16 cellular contexts compared by ENCODE assay signal in the genomic region with DNA sequence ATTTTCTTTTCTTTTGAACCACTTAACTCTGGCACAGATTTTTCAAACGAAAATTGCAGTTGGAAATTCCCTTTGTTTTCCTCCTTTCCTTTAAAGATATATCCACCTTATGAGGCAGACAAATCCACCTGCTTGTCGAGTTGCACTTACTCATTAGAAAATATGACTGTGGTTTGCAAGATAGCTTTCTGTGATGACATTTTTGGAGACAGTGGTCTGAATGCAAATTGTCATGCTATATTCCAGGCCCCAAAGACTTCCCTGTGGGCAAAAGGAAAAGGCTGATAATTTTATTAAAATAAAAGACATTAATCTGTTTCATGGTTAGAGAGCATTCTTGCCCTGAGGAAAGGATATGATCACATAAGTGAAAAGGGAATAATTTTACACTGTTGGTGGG.
DNase-seq lines count a peak whose midpoint lies in the region; ATAC-seq and TF ChIP-seq lines count a peak whose summit lies in the region.
"Had no signal": no experiment of that assay in that cellular context is flagged by ENCODE, and none has a peak within 500 bp of the region (broad histone marks: within the 10 kb centered on the region; RNA-seq: fewer than 3 reads in every experiment).

No MANE protein-coding gene starts in this region.

- H3K27me3 Mint-ChIP-seq in CD14-positive monocyte (ENCODE audit: low read depth in 3 of 3) = no peaks in the 10 kb centered on the region

- no peak overlapping the region for H3K4me3 Mint-ChIP-seq in CD14-positive monocyte
- H3K4me3 Mint-ChIP-seq: CD8-positive, alpha-beta T cell had no signal

- in situ Hi-C loops in brain microvascular endothelial cell (cut with HindIII; ENCODE audit: low pct_ligation_motif_present, low sequenced_read_pairs) = no loop called here

- peaks cover 72% of the 10 kb centered on the region for H3K4me1 ChIP-seq in ACC112 (ENCODE audit: control insufficient read depth, insufficient read depth, low read length, unreplicated experiment)
- H3K4me1 ChIP-seq: BLaER1 had no signal

- intact Hi-C loops in CD14-positive monocyte (cut with micrococcal nuclease) = loop anchor here in 1 of 2 donors (10.0 kb wide), 1 partner anchor 185 kb away; no protein-coding TSS in a partner anchor

- H3K4me1 Mint-ChIP-seq in CD14-positive monocyte = peaks cover 21% of the 10 kb centered on the region

- TF ChIP-seq CTCF in brain microvascular endothelial cell (IDR thresholded peaks at IDR 0.05; ENCODE audit: low read depth, low read length, missing control alignments) = no peak
- no peak for TF ChIP-seq CTCF in CD14-positive monocyte (IDR thresholded peaks at IDR 0.05)

- no peaks in the 10 kb centered on the region for H3K27me3 ChIP-seq in ACC112 (ENCODE audit: insufficient read depth, low read length)
- no peaks in the 10 kb centered on the region for H3K27me3 ChIP-seq in brain microvascular endothelial cell (replicated peaks)
- H3K27me3 ChIP-seq: BLaER1 had no signal

- peak overlapping the region; percentile 99 for H3K27ac ChIP-seq in ACC112 (ENCODE audit: low read depth, low read length)
- H3K27ac ChIP-seq in brain microvascular endothelial cell = peak overlapping the region; percentile 96
- H3K27ac ChIP-seq: BLaER1 had no signal

- H3K9me3 Mint-ChIP-seq in CD14-positive monocyte = no peaks in the 10 kb centered on the region
- H3K9me3 Mint-ChIP-seq: CD8-positive, alpha-beta T cell had no signal

- H3K36me3 ChIP-seq in ACC112 (ENCODE audit: insufficient read depth, low read length) (no peaks in the 10 kb centered on the region), brain microvascular endothelial cell (replicated peaks) (no peaks in the 10 kb centered on the region)
- H3K36me3 ChIP-seq: BLaER1 had no signal

- peak; percentile 57 for DNase-seq in M059J (ENCODE audit: low read depth)
- no peak for DNase-seq in brain microvascular endothelial cell
- no peak for DNase-seq in hepatic stellate cell (ENCODE audit: low spot score)
- no peak for DNase-seq in CD14-positive monocyte (ENCODE audit: low spot score)
- DNase-seq in effector CD8-positive, alpha-beta T cell (lab: John Stamatoyannopoulos, UW) = no peak
- DNase-seq: Calu3; CD8-positive, alpha-beta T cell; DMS79 treated with DMSO at 0.1 percent for 48 hours; GF-D8; GOT3; H7; KG1 had no signal

- H3K27ac Mint-ChIP-seq in CD14-positive monocyte = no peak overlapping the region
- H3K27ac Mint-ChIP-seq: CD8-positive, alpha-beta T cell had no signal

- no peak overlapping the region for H2AFZ ChIP-seq in ACC112 (ENCODE audit: low read length, unreplicated experiment)

- no peaks in the 10 kb centered on the region for H3K36me3 Mint-ChIP-seq in CD14-positive monocyte
- H3K36me3 Mint-ChIP-seq: CD8-positive, alpha-beta T cell had no signal

- no peak overlapping the region for H3K4me3 ChIP-seq in ACC112 (ENCODE audit: low read depth, low read length)
- no peak overlapping the region for H3K4me3 ChIP-seq in brain microvascular endothelial cell (ENCODE audit: low read depth, low read length)
- H3K4me3 ChIP-seq: BLaER1 had no signal

- no peaks in the 10 kb centered on the region for H3K79me2 ChIP-seq in ACC112 (ENCODE audit: control insufficient read depth, insufficient read depth, low read length, unreplicated experiment)

- no peak for ATAC-seq in GM21390 (IDR thresholded peaks at IDR 0.05; ENCODE audit: unreplicated experiment)
- ATAC-seq: CD8-positive, alpha-beta T cell; HepG2 had no signal
